Comparison of ENCODE assay signal across 1 cellular context in the genomic region with DNA sequence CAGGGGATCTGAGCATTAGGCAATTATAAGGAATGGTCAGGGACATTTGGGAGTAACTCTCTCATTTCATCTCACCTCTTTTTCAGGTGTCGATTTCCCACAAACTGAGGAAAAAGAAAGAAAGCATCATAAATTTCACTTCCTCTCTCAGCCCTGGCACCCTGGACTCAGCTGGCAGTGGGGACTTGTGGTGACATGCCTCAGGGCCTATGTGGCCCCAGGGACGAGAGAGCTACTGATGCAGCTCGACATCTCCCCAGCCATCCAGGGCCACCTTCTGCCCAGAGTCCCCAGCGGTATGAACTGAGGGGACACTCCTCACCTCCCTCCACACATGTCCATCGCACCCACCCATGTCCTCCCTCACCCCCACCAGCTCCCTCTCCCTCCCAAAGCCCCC.
TF ChIP-seq lines count a peak whose summit lies in the region.

No MANE protein-coding gene starts in this region.

TF ChIP-seq in WTC11, 78 proteins besides CTCF, POLR2A, EP300 and RAD21 (continued from another document):
- TF ChIP-seq HMGA2 (CRISPR knock-in tag; IDR thresholded peaks at IDR 0.05) (no peak), GABPB1 (CRISPR knock-in tag; IDR thresholded peaks at IDR 0.05) (no peak)
- TF ChIP-seq, protein P1, sequence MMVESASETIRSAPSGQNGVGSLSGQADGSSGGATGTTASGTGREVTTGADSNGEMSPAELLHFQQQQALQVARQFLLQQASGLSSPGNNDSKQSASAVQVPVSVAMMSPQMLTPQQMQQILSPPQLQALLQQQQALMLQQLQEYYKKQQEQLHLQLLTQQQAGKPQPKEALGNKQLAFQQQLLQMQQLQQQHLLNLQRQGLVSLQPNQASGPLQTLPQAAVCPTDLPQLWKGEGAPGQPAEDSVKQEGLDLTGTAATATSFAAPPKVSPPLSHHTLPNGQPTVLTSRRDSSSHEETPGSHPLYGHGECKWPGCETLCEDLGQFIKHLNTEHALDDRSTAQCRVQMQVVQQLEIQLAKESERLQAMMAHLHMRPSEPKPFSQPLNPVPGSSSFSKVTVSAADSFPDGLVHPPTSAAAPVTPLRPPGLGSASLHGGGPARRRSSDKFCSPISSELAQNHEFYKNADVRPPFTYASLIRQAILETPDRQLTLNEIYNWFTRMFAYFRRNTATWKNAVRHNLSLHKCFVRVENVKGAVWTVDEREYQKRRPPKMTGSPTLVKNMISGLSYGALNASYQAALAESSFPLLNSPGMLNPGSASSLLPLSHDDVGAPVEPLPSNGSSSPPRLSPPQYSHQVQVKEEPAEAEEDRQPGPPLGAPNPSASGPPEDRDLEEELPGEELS (CRISPR knock-in tag; IDR thresholded peaks at IDR 0.05): no peak
- TF ChIP-seq, protein P2, sequence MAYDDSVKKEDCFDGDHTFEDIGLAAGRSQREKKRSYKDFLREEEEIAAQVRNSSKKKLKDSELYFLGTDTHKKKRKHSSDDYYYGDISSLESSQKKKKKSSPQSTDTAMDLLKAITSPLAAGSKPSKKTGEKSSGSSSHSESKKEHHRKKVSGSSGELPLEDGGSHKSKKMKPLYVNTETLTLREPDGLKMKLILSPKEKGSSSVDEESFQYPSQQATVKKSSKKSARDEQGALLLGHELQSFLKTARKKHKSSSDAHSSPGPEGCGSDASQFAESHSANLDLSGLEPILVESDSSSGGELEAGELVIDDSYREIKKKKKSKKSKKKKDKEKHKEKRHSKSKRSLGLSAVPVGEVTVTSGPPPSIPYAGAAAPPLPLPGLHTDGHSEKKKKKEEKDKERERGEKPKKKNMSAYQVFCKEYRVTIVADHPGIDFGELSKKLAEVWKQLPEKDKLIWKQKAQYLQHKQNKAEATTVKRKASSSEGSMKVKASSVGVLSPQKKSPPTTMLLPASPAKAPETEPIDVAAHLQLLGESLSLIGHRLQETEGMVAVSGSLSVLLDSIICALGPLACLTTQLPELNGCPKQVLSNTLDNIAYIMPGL (CRISPR knock-in tag; IDR thresholded peaks at IDR 0.05): no peak
